In genomic region chr11:11349051-11349450, GRCh38 we compare ENCODE assay signal across 27 cellular contexts.
"Had no signal": no experiment of that assay in that cellular context is flagged by ENCODE, and none has a peak within 500 bp of the region (broad histone marks: within the 10 kb centered on the region; RNA-seq: fewer than 3 reads in every experiment).

No MANE protein-coding gene starts in this region.

- H3K4me1 Mint-ChIP-seq: naive thymus-derived CD8-positive, alpha-beta T cell had no signal

- ATAC-seq: activated T-cell treated with anti-CD3 and anti-CD28 coated beads, Interleukin-2, amount 50 U/mL, for 72 hours; body of pancreas; naive thymus-derived CD8-positive, alpha-beta T cell had no signal

- H3K9me3 ChIP-seq: body of pancreas, esophagus muscularis mucosa, spleen, testis, vagina had no signal

- H3K27me3 ChIP-seq: body of pancreas, esophagus muscularis mucosa, neural progenitor cell, spleen, testis, vagina had no signal

- H3K4me2 ChIP-seq: neural progenitor cell had no signal

- H3K36me3 ChIP-seq: cardiac muscle cell, esophagus muscularis mucosa, neural progenitor cell, spleen, vagina had no signal

- H3K4me3 ChIP-seq: body of pancreas, cardiac muscle cell, esophagus muscularis mucosa, neural progenitor cell, spleen, testis, vagina had no signal

- H3K9ac ChIP-seq: neural progenitor cell had no signal

- H3K36me3 Mint-ChIP-seq: activated naive CD8-positive, alpha-beta T cell; naive thymus-derived CD8-positive, alpha-beta T cell; neural progenitor cell had no signal

- H3K9me3 Mint-ChIP-seq: activated T-cell treated with anti-CD3 and anti-CD28 coated beads, Interleukin-2, amount 50 U/mL, for 72 hours; naive thymus-derived CD8-positive, alpha-beta T cell; neural progenitor cell had no signal

- H3K27ac ChIP-seq: body of pancreas, cardiac muscle cell, esophagus muscularis mucosa, neural progenitor cell, spleen, testis, vagina had no signal

- H3K4me3 Mint-ChIP-seq: activated naive CD8-positive, alpha-beta T cell; activated T-cell treated with anti-CD3 and anti-CD28 coated beads, Interleukin-2, amount 50 U/mL, for 72 hours; naive thymus-derived CD8-positive, alpha-beta T cell; neural progenitor cell had no signal

- H3K27ac Mint-ChIP-seq: activated naive CD8-positive, alpha-beta T cell; activated T-cell treated with anti-CD3 and anti-CD28 coated beads, Interleukin-2, amount 50 U/mL, for 72 hours; naive thymus-derived CD8-positive, alpha-beta T cell; neural progenitor cell had no signal

- DNase-seq: activated CD4-positive, alpha-beta T cell treated with anti-CD3 and anti-CD28 coated beads for 4 hours; activated CD4-positive, alpha-beta T cell treated with anti-CD3 and anti-CD28 coated beads, Interleukin-2, amount 50 U/mL, for 4 hours; activated effector memory CD4-positive, alpha-beta T cell treated with Interleukin-2 at 50 U/mL for 16 hours; activated naive CD4-positive, alpha-beta T cell treated with Interleukin-2 at 50 U/mL for 16 hours; activated T-cell treated with anti-CD3 and anti-CD28 coated beads for 4 hours; activated T-cell treated with anti-CD3 and anti-CD28 coated beads, Interleukin-2, amount 50 U/mL, for 72 hours; anterior cingulate cortex; body of pancreas; cerebellar nuclear complex; cortex of kidney; effector CD4-positive, alpha-beta T cell; foreskin melanocyte; kidney glomerular epithelial cell; left ventricle myocardium superior; mammary epithelial cell; midbrain; naive thymus-derived CD8-positive, alpha-beta T cell; occipital lobe; right cardiac atrium; spleen; stimulated activated naive CD4-positive, alpha-beta T cell had no signal

- H3K4me1 ChIP-seq: body of pancreas, neural progenitor cell had no signal

- H2AFZ ChIP-seq: neural progenitor cell had no signal
